21 cellular contexts compared by ENCODE assay signal in the genomic region with DNA sequence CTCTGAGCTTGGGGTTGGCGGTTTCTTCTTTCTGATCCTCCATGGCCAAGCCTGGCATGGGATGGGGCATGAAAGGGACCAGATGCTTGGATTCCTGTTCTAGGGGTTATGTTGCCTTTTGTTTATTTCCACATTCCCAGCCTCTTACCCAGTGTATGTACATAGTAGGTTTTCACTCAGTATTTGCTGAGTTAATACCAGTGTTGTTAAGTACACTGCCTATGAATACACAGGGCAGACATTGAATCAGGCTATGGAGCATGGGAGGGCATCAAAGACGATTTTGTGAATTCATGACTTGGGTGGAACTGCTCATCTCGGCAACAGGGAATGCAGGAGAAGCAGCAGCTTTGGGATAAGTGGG. TPM values are rescaled to one million over a fixed set of nuclear protein-coding genes. Genes with fewer than 3 reads are reported as not detected.
DNase-seq lines count a peak whose midpoint lies in the region; ATAC-seq and TF ChIP-seq lines count a peak whose summit lies in the region.
"Had no signal": no experiment of that assay in that cellular context is flagged by ENCODE, and none has a peak within 500 bp of the region (broad histone marks: within the 10 kb centered on the region; RNA-seq: fewer than 3 reads in every experiment).

No MANE protein-coding gene starts in this region.

- H3K9ac ChIP-seq in GM23248 = peak overlapping the region; percentile 29
- peak overlapping the region; percentile 39 for H3K9ac ChIP-seq in adipocyte (ENCODE audit: low read length)

- peaks cover 14% of the 10 kb centered on the region; the same call in 1 of the 2 replicates for H3F3A ChIP-seq in GM23248 (ENCODE audit: insufficient read depth)

- intact Hi-C loops in lower lobe of right lung (cut with DNase I) = no loop called here
- intact Hi-C loops in upper lobe of right lung (cut with DNase I) = no loop called here

- peaks cover 19 to 29% of the 10 kb centered on the region in 2 donors for H3K4me1 Mint-ChIP-seq in stimulated activated naive B cell treated with anti-CD40 and anti-IgM and Interleukin-4, amounts not matched to agents 10 μg/mL and 1 μg/mL and 100 μg/mL, for 72 hours

- WGBS in GM23248 (ENCODE audit: low coverage in 1 of 2, low lambda C conversion rate in 2 of 2, missing lambda C conversion rate in 2 of 2), 2 experiments = 2% methylated on average over 3 of the region's 3 CpGs

- H3K36me3 Mint-ChIP-seq in stimulated activated naive B cell treated with anti-CD40 and anti-IgM and Interleukin-4, amounts not matched to agents 10 μg/mL and 1 μg/mL and 100 μg/mL, for 72 hours = no peaks in the 10 kb centered on the region
- H3K36me3 Mint-ChIP-seq: natural killer cell treated with Interleukin-12 subunit alpha and Interleukin-12 subunit beta and Interleukin-15 and Interleukin-18, amount 100 ng/mL, for 72 hours had no signal

- in situ Hi-C loops in GM23248 (cut with MboI) = no loop called here

- DNase-seq in GM23248 (no peak), adipocyte (ENCODE audit: low read depth) (no peak), lower lobe of right lung (no peak), upper lobe of right lung (no peak), nucleus accumbens (lab: John Stamatoyannopoulos, UW) (no peak)
- no peak for DNase-seq in stimulated activated naive B cell treated with anti-CD40 and anti-IgM and Interleukin-4, amounts not matched to agents 10 μg/mL and 1 μg/mL and 100 μg/mL, for 72 hours
- DNase-seq: activated CD4-positive, alpha-beta T cell treated with anti-CD3 and anti-CD28 coated beads for 4 hours; activated naive CD4-positive, alpha-beta T cell treated with anti-CD3 and anti-CD28 coated beads, Interleukin-2, amount 50 U/mL, for 16 hours; C1 segment of cervical spinal cord; DMS153; KG1; NCI-H1092 treated with DMSO at 0.1 percent for 48 hours; NCI-H748 treated with DMSO at 0.1 percent for 48 hours; stimulated activated CD4-positive, alpha-beta T cell treated with anti-CD3 and anti-CD28 coated beads, Interleukin-1b, Interleukin-23, amount 100 ng/mL, for 48 hours; substantia nigra had no signal

- peak overlapping the region; percentile 76 for H3K27ac ChIP-seq in GM23248
- peak overlapping the region; percentile 9 for H3K27ac ChIP-seq in lower lobe of right lung
- no peak overlapping the region for H3K27ac ChIP-seq in upper lobe of right lung
- H3K27ac ChIP-seq: body of pancreas had no signal

- H3K27me3 ChIP-seq in GM23248 (replicated peaks; ENCODE audit: insufficient read depth) (no peaks in the 10 kb centered on the region), adipocyte (replicated peaks; ENCODE audit: control insufficient read depth, insufficient read depth, low read length) (no peaks in the 10 kb centered on the region), lower lobe of right lung (ENCODE audit: low read depth) (no peaks in the 10 kb centered on the region), upper lobe of right lung (no peaks in the 10 kb centered on the region)
- H3K27me3 ChIP-seq: body of pancreas, dorsolateral prefrontal cortex, Peyer's patch had no signal

- H3K79me2 ChIP-seq in GM23248 (ENCODE audit: insufficient read depth) = no peaks in the 10 kb centered on the region

- peak overlapping the region; percentile 7 for H3K27ac Mint-ChIP-seq in stimulated activated naive B cell treated with anti-CD40 and anti-IgM and Interleukin-4, amounts not matched to agents 10 μg/mL and 1 μg/mL and 100 μg/mL, for 72 hours
- H3K27ac Mint-ChIP-seq: natural killer cell treated with Interleukin-12 subunit alpha and Interleukin-12 subunit beta and Interleukin-15 and Interleukin-18, amount 100 ng/mL, for 72 hours had no signal

- TF ChIP-seq CTCF in lower lobe of right lung (IDR thresholded peaks at IDR 0.05) (no peak), upper lobe of right lung (IDR thresholded peaks at IDR 0.05) (no peak)

- no peak overlapping the region for H3K4me3 Mint-ChIP-seq in stimulated activated naive B cell treated with anti-CD40 and anti-IgM and Interleukin-4, amounts not matched to agents 10 μg/mL and 1 μg/mL and 100 μg/mL, for 72 hours
- H3K4me3 Mint-ChIP-seq: natural killer cell treated with Interleukin-12 subunit alpha and Interleukin-12 subunit beta and Interleukin-15 and Interleukin-18, amount 100 ng/mL, for 72 hours had no signal

- H3K4me2 ChIP-seq in GM23248 (ENCODE audit: unreplicated experiment) = peak overlapping the region; percentile 38

- H3K36me3 ChIP-seq in GM23248 (ENCODE audit: low read depth) = no peaks in the 10 kb centered on the region
- H3K36me3 ChIP-seq in adipocyte (ENCODE audit: control insufficient read depth, insufficient read depth, low read length, severe bottlenecking) = no peaks in the 10 kb centered on the region
- no peaks in the 10 kb centered on the region for H3K36me3 ChIP-seq in lower lobe of right lung
- no peaks in the 10 kb centered on the region for H3K36me3 ChIP-seq in upper lobe of right lung
- H3K36me3 ChIP-seq: Peyer's patch had no signal

- peak overlapping the region; percentile 34 for H2AFZ ChIP-seq in GM23248

- no peak for ATAC-seq in lower lobe of right lung
- no peak for ATAC-seq in stimulated activated naive B cell treated with anti-CD40 and anti-IgM and Interleukin-4, amounts not matched to agents 10 μg/mL and 1 μg/mL and 100 μg/mL, for 72 hours (replicated peaks)
- ATAC-seq in GM19463 (IDR thresholded peaks at IDR 0.05; ENCODE audit: unreplicated experiment) = no peak
- no peak for ATAC-seq in HG03432 (IDR thresholded peaks at IDR 0.05; ENCODE audit: unreplicated experiment)
- no peak for ATAC-seq in upper lobe of right lung
- ATAC-seq: natural killer cell treated with Interleukin-12 subunit alpha and Interleukin-12 subunit beta and Interleukin-15 and Interleukin-18, amount 100 ng/mL, for 72 hours had no signal

- peaks cover 0 to 4% of the 10 kb centered on the region in 2 donors for H3K9me3 Mint-ChIP-seq in stimulated activated naive B cell treated with anti-CD40 and anti-IgM and Interleukin-4, amounts not matched to agents 10 μg/mL and 1 μg/mL and 100 μg/mL, for 72 hours
- H3K9me3 Mint-ChIP-seq: natural killer cell treated with Interleukin-12 subunit alpha and Interleukin-12 subunit beta and Interleukin-15 and Interleukin-18, amount 100 ng/mL, for 72 hours had no signal

- H3K4me3 ChIP-seq in GM23248 (peak overlapping the region; percentile 7; the same call in 1 of the 2 replicates), adipocyte (ENCODE audit: low read length) (peak overlapping the region; percentile 17), lower lobe of right lung (no peak overlapping the region), upper lobe of right lung (no peak overlapping the region)
- H3K4me3 ChIP-seq: body of pancreas, dorsolateral prefrontal cortex, Peyer's patch had no signal

- no peaks in the 10 kb centered on the region for H3K9me2 ChIP-seq in GM23248 (ENCODE audit: insufficient read depth)

- no peaks in the 10 kb centered on the region for H4K20me1 ChIP-seq in GM23248 (ENCODE audit: insufficient read depth)

- H3K9me3 ChIP-seq in GM23248 (ENCODE audit: low read depth) = no peaks in the 10 kb centered on the region
- H3K9me3 ChIP-seq in adipocyte (ENCODE audit: control insufficient read depth, low read length) = no peaks in the 10 kb centered on the region
- H3K9me3 ChIP-seq in lower lobe of right lung = no peaks in the 10 kb centered on the region
- no peaks in the 10 kb centered on the region for H3K9me3 ChIP-seq in upper lobe of right lung
- H3K9me3 ChIP-seq: body of pancreas, Peyer's patch had no signal

- H3K27me3 Mint-ChIP-seq in stimulated activated naive B cell treated with anti-CD40 and anti-IgM and Interleukin-4, amounts not matched to agents 10 μg/mL and 1 μg/mL and 100 μg/mL, for 72 hours = no peaks in the 10 kb centered on the region

- H3K4me1 ChIP-seq in GM23248 (ENCODE audit: insufficient read depth) (peaks cover 13% of the 10 kb centered on the region), adipocyte (ENCODE audit: control insufficient read depth, insufficient read depth, low read length) (peaks cover 37% of the 10 kb centered on the region), lower lobe of right lung (peaks cover 22% of the 10 kb centered on the region), upper lobe of right lung (peaks cover 6% of the 10 kb centered on the region)
- H3K4me1 ChIP-seq: body of pancreas, Peyer's patch had no signal

RNA-seq across cellular contexts. Expression of a gene that starts 57.4 kb away (rescaled TPM):
- 1.4 and 4.2 TPM in 2 replicates for total RNA-seq in GM23248 (2014; rRNA removed; shearing (Covaris generic))
- polyA plus RNA-seq in GM23248 (2016; fragmentation: Nextera tagmentation; extraction: Ambion mirVana) = 0.59 and 0.86 TPM in 2 replicates
- total RNA-seq in lower lobe of right lung (3.5 TPM), upper lobe of right lung (3.0 TPM)

Comparison
In these comparisons a context has a peak if more than half of its experiments do, and no peak if none do; other contexts are left out.
1. H3K4me3 ChIP-seq: peak in GM23248 (single experiment) and adipocyte (single experiment); none in lower lobe of right lung (single experiment) and upper lobe of right lung (single experiment).